ENCODE assay signal across 35 cellular contexts in the genomic region with DNA sequence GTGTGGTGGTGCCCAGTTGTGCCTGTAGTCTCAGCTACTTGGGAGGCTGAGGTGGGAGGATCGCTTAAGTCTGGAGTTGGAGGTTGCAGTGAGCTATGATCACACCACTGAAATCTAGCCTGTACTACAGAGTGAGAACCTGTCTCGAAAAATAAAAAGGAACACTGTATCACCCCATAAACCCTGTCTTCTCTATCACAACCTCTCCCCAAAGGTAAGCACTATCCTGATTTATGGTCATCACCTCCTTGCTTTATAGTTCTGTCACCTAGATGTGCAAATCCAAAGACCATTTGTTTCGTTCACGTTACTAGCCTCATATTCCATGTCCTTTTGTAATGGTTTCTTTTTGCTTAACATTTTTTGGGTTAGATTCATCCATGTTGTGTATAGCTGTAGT. TPM values are rescaled to one million over a fixed set of nuclear protein-coding genes. Genes with fewer than 3 reads are reported as not detected.
"Had no signal": no experiment of that assay in that cellular context is flagged by ENCODE, and none has a peak within 500 bp of the region (broad histone marks: within the 10 kb centered on the region; RNA-seq: fewer than 3 reads in every experiment).

No MANE protein-coding gene starts in this region.

- H3K27me3 Mint-ChIP-seq: activated T-helper 17 cell treated with anti-CD3 and anti-CD28 coated beads, Interleukin-2, amount 50 U/mL, for 72 hours; central memory CD8-positive, alpha-beta T cell had no signal

- H3K9me3 Mint-ChIP-seq: activated B cell treated with CpG ODN at 0.5 μM for 24 hours; activated T-cell treated with anti-CD3 and anti-CD28 coated beads, Interleukin-2, amount 50 U/mL, for 4 hours; activated T-helper 17 cell treated with anti-CD3 and anti-CD28 coated beads, Interleukin-2, amount 50 U/mL, for 72 hours; central memory CD8-positive, alpha-beta T cell; effector memory CD8-positive, alpha-beta T cell; T-helper 2 cell treated with Interferon-gamma antibody and Interleukin-4, amounts not matched to agents 5 μg/mL and 100 μg/mL, for 36 hours had no signal

- H3K4me3 ChIP-seq: esophagus muscularis mucosa, gastroesophageal sphincter had no signal

- FAIRE-seq: astrocyte, bronchial epithelial cell had no signal

- H3K27ac ChIP-seq: brain microvascular endothelial cell, esophagus muscularis mucosa, gastroesophageal sphincter, WERI-Rb-1 had no signal

- DNase-seq: activated B cell treated with CpG ODN at 0.5 μM for 24 hours; activated CD4-positive, alpha-beta T cell treated with anti-CD3 and anti-CD28 coated beads for 48 hours; activated CD4-positive, alpha-beta T cell treated with anti-CD3 and anti-CD28 coated beads, Interleukin-2, amount 50 U/mL, for 1 hour; activated CD4-positive, alpha-beta T cell treated with anti-CD3 and anti-CD28 coated beads, Interleukin-2, amount 50 U/mL, for 48 hours; activated CD8-positive, alpha-beta memory T cell treated with anti-CD3 and anti-CD28 coated beads for 24 hours; activated CD8-positive, alpha-beta T cell treated with anti-CD3 and anti-CD28 coated beads for 36 hours; activated effector memory CD4-positive, alpha-beta T cell treated with Interleukin-2 at 50 U/mL for 16 hours; activated gamma-delta T cell treated with Interleukin-2 at 50 U/mL for 16 hours; activated naive CD4-positive, alpha-beta T cell treated with anti-CD3 and anti-CD28 coated beads, Interleukin-2, amount 50 U/mL, for 16 hours; activated naive CD4-positive, alpha-beta T cell treated with Interleukin-2 at 50 U/mL for 16 hours; activated T-cell treated with anti-CD3 and anti-CD28 coated beads, Interleukin-2, amount 50 U/mL, for 4 hours; amniotic stem cell; anterior cingulate cortex; brain microvascular endothelial cell; cortex of kidney; dermis blood vessel endothelial cell; effector CD4-positive, alpha-beta T cell; effector memory CD8-positive, alpha-beta T cell; erythroblast; foreskin melanocyte; T-helper 1 cell; T-helper 17 cell; T1000; WERI-Rb-1 had no signal

- H3K4me3 Mint-ChIP-seq: activated B cell treated with CpG ODN at 0.5 μM for 24 hours; activated CD8-positive, alpha-beta T cell treated with anti-CD3 and anti-CD28 coated beads for 36 hours; activated naive CD8-positive, alpha-beta T cell; activated T-cell treated with anti-CD3 and anti-CD28 coated beads, Interleukin-2, amount 50 U/mL, for 4 hours; activated T-helper 17 cell treated with anti-CD3 and anti-CD28 coated beads, Interleukin-2, amount 50 U/mL, for 72 hours; central memory CD8-positive, alpha-beta T cell; effector memory CD8-positive, alpha-beta T cell; T-helper 17 cell; T-helper 2 cell treated with Interferon-gamma antibody and Interleukin-4, amounts not matched to agents 5 μg/mL and 100 μg/mL, for 36 hours had no signal

- ATAC-seq: activated CD4-positive, CD25-positive, alpha-beta regulatory T cell treated with anti-CD3 and anti-CD28 coated beads, Interleukin-2, amount 50 U/mL, for 24 hours; activated CD8-positive, alpha-beta T cell treated with anti-CD3 and anti-CD28 coated beads for 36 hours; activated T-cell treated with anti-CD3 and anti-CD28 coated beads, Interleukin-2, amount 50 U/mL, for 4 hours; activated T-helper 17 cell treated with anti-CD3 and anti-CD28 coated beads, Interleukin-2, amount 50 U/mL, for 72 hours; effector memory CD8-positive, alpha-beta T cell; gastroesophageal sphincter; T-helper 17 cell had no signal

- H3K27ac Mint-ChIP-seq: activated B cell treated with CpG ODN at 0.5 μM for 24 hours; activated CD8-positive, alpha-beta T cell treated with anti-CD3 and anti-CD28 coated beads for 36 hours; activated naive CD8-positive, alpha-beta T cell; activated T-helper 17 cell treated with anti-CD3 and anti-CD28 coated beads, Interleukin-2, amount 50 U/mL, for 72 hours; effector memory CD8-positive, alpha-beta T cell; T-helper 17 cell; T-helper 2 cell treated with Interferon-gamma antibody and Interleukin-4, amounts not matched to agents 5 μg/mL and 100 μg/mL, for 36 hours had no signal

- H3K4me1 ChIP-seq: esophagus muscularis mucosa, gastroesophageal sphincter had no signal

- H3K4me1 Mint-ChIP-seq: activated T-helper 17 cell treated with anti-CD3 and anti-CD28 coated beads, Interleukin-2, amount 50 U/mL, for 72 hours; central memory CD8-positive, alpha-beta T cell had no signal

- H3K36me3 ChIP-seq: brain microvascular endothelial cell, esophagus muscularis mucosa, gastroesophageal sphincter, WERI-Rb-1 had no signal

- H3K27me3 ChIP-seq: brain microvascular endothelial cell, esophagus muscularis mucosa, gastroesophageal sphincter had no signal

RNA-seq across cellular contexts. Expression of a gene that starts 50.0 kb away (rescaled TPM):
- total RNA-seq: activated B cell treated with CpG ODN at 0.5 μM for 24 hours; activated CD8-positive, alpha-beta T cell treated with anti-CD3 and anti-CD28 coated beads for 36 hours; activated T-helper 17 cell treated with anti-CD3 and anti-CD28 coated beads, Interleukin-2, amount 50 U/mL, for 72 hours; cardiac septum; glomerular endothelial cell; T-helper 17 cell had no signal
